19 cellular contexts compared by ENCODE assay signal in the genomic region with DNA sequence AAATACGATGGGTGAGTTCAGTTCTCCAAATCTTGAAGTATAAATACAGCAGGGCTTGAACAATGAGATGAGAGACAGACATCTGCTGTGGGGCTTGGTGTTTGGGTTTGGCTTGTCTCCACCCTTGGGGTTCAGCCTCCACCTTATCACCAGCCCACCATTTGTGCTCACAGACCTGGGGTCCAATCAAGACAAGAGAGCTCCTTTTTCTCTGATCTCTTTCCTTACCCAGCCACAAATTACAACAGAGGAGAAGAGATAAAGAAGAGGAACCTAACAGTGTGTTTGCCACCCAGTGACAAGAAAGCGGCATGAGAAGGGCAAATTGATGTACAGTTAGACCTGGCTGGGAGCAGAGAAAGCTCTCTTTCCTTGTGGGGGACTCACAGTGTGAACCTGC.
A peak's percentile ranks its signal among the peaks of the same experiment; 100 is the strongest.
DNase-seq lines count a peak whose midpoint lies in the region; ATAC-seq and TF ChIP-seq lines count a peak whose summit lies in the region.
"Had no signal": no experiment of that assay in that cellular context is flagged by ENCODE, and none has a peak within 500 bp of the region (broad histone marks: within the 10 kb centered on the region; RNA-seq: fewer than 3 reads in every experiment).

No MANE protein-coding gene starts in this region.

- no peaks in the 10 kb centered on the region for H3K27me3 ChIP-seq in HL-60 (ENCODE audit: insufficient read depth, poor library complexity, severe bottlenecking)
- H3K27me3 ChIP-seq in naive thymus-derived CD4-positive, alpha-beta T cell (ENCODE audit: control insufficient read depth in 2 of 2, insufficient read depth in 2 of 2, low read length in 2 of 2) = no peaks in the 10 kb centered on the region
- H3K27me3 ChIP-seq in tibial nerve = no peaks in the 10 kb centered on the region
- H3K27me3 ChIP-seq: breast epithelium, upper lobe of left lung had no signal

- H3K27ac ChIP-seq in HL-60 (replicated peaks) (peak overlapping the region; percentile 23), tibial nerve (no peak overlapping the region)
- no peak overlapping the region for H3K27ac ChIP-seq in naive thymus-derived CD4-positive, alpha-beta T cell (ENCODE audit: low read depth, low read length)
- H3K27ac ChIP-seq: A549, breast epithelium, upper lobe of left lung had no signal

- intact Hi-C loops in naive thymus-derived CD4-positive, alpha-beta T cell (cut with micrococcal nuclease) = no loop called here

- no peaks in the 10 kb centered on the region for H3K27me3 Mint-ChIP-seq in T-helper 1 cell treated with Interleukin-12 subunit alpha and Interleukin-12 subunit beta and Interleukin-4 antibody, amounts not matched to agents 30 μg/mL and 1 μg/mL, for 36 hours (ENCODE audit: low read depth)
- no peaks in the 10 kb centered on the region for H3K27me3 Mint-ChIP-seq in T-cell
- no peaks in the 10 kb centered on the region for H3K27me3 Mint-ChIP-seq in naive thymus-derived CD4-positive, alpha-beta T cell

- no peaks in the 10 kb centered on the region for H3K9me3 ChIP-seq in naive thymus-derived CD4-positive, alpha-beta T cell (ENCODE audit: control insufficient read depth in 2 of 3, low read length in 3 of 3)
- H3K9me3 ChIP-seq in tibial nerve = no peaks in the 10 kb centered on the region
- H3K9me3 ChIP-seq: A549, breast epithelium, upper lobe of left lung had no signal

- TF ChIP-seq POLR2A in tibial nerve (IDR thresholded peaks at IDR 0.05) = no peak

- H3K4me3 Mint-ChIP-seq in T-helper 1 cell treated with Interleukin-12 subunit alpha and Interleukin-12 subunit beta and Interleukin-4 antibody, amounts not matched to agents 30 μg/mL and 1 μg/mL, for 36 hours = no peak overlapping the region
- H3K4me3 Mint-ChIP-seq in T-cell = peak overlapping the region in 2 of 3 donors; percentile 32 to 53
- peak overlapping the region in 6 of 10 donors; percentile 2 to 46 (median 26) for H3K4me3 Mint-ChIP-seq in naive thymus-derived CD4-positive, alpha-beta T cell

- H3K4me1 ChIP-seq in naive thymus-derived CD4-positive, alpha-beta T cell (ENCODE audit: control insufficient read depth in 2 of 2, insufficient read depth in 2 of 2, low read length in 2 of 2) = peaks cover 5 to 34% of the 10 kb centered on the region in 2 donors
- H3K4me1 ChIP-seq in tibial nerve = peaks cover 0 to 9% (median 3%) of the 10 kb centered on the region in 4 donors
- H3K4me1 ChIP-seq: A549, breast epithelium had no signal

- TF ChIP-seq CTCF in HL-60 (IDR thresholded peaks at IDR 0.05; ENCODE audit: insufficient read depth, low read length) (no peak), tibial nerve (IDR thresholded peaks at IDR 0.05) (no peak)

- H3K36me3 ChIP-seq in naive thymus-derived CD4-positive, alpha-beta T cell (ENCODE audit: control insufficient read depth in 2 of 3, insufficient read depth in 3 of 3, low read length in 3 of 3) = no peaks in the 10 kb centered on the region
- H3K36me3 ChIP-seq in tibial nerve = no peaks in the 10 kb centered on the region
- H3K36me3 ChIP-seq: breast epithelium, upper lobe of left lung had no signal

- peaks cover 5% of the 10 kb centered on the region for H3K9me3 Mint-ChIP-seq in T-helper 1 cell treated with Interleukin-12 subunit alpha and Interleukin-12 subunit beta and Interleukin-4 antibody, amounts not matched to agents 30 μg/mL and 1 μg/mL, for 36 hours
- H3K9me3 Mint-ChIP-seq in T-cell = peaks cover 0 to 4% (median 0%) of the 10 kb centered on the region in 3 donors
- H3K9me3 Mint-ChIP-seq in naive thymus-derived CD4-positive, alpha-beta T cell = peaks cover 0 to 5% (median 0%) of the 10 kb centered on the region in 11 donors

- TF ChIP-seq EP300 in tibial nerve (IDR thresholded peaks at IDR 0.05) = no peak

- DNase-seq in T-helper 1 cell = no peak
- peak; percentile 33 to 65 for DNase-seq in HL-60 (ENCODE audit: low read depth in 1 of 2, low spot score in 1 of 2)
- DNase-seq in T-cell = peak in 13 of 34 experiments; percentile 4 to 46 (median 23)
- DNase-seq in naive thymus-derived CD4-positive, alpha-beta T cell = no peak
- no peak for DNase-seq in tibial nerve (ENCODE audit: low spot score in 2 of 2)
- DNase-seq in stimulated activated naive CD4-positive, alpha-beta T cell treated with Interleukin-2 at 50 U/mL for 16 hours (lab: John Stamatoyannopoulos, UW) = no peak
- DNase-seq: COR-L47; GOT3; head of caudate nucleus; KBM-7; NCI-H2171 treated with DMSO at 0.1 percent for 48 hours; Right ventricle myocardium superior; stimulated activated naive CD8-positive, alpha-beta T cell treated with anti-CD3 and anti-CD28 coated beads, Interleukin-15, Interleukin-2, amounts not matched to agents 100 U/mL and 50 U/mL, for 24 hours; T1000; upper lobe of left lung had no signal

- H3K36me3 Mint-ChIP-seq in T-helper 1 cell treated with Interleukin-12 subunit alpha and Interleukin-12 subunit beta and Interleukin-4 antibody, amounts not matched to agents 30 μg/mL and 1 μg/mL, for 36 hours (ENCODE audit: low read depth) = peaks cover 6% of the 10 kb centered on the region
- H3K36me3 Mint-ChIP-seq in T-cell = no peaks in the 10 kb centered on the region
- H3K36me3 Mint-ChIP-seq in naive thymus-derived CD4-positive, alpha-beta T cell = peaks cover 0 to 8% (median 0%) of the 10 kb centered on the region in 5 donors

- ATAC-seq in T-cell (replicated peaks in 1 of 4) (peak in 1 of 4 experiments; percentile 20), GM21619 (IDR thresholded peaks at IDR 0.05; ENCODE audit: unreplicated experiment) (no peak)
- ATAC-seq in naive thymus-derived CD4-positive, alpha-beta T cell = peak; percentile 28
- ATAC-seq: A549; stimulated activated naive CD8-positive, alpha-beta T cell treated with anti-CD3 and anti-CD28 coated beads, Interleukin-15, Interleukin-2, amounts not matched to agents 100 U/mL and 50 U/mL, for 24 hours had no signal

- peaks cover 63% of the 10 kb centered on the region for H3K4me1 Mint-ChIP-seq in T-helper 1 cell treated with Interleukin-12 subunit alpha and Interleukin-12 subunit beta and Interleukin-4 antibody, amounts not matched to agents 30 μg/mL and 1 μg/mL, for 36 hours (ENCODE audit: low read depth)
- H3K4me1 Mint-ChIP-seq in T-cell = peaks cover 63 to 70% (median 66%) of the 10 kb centered on the region in 3 donors
- peaks cover 31 to 61% (median 58%) of the 10 kb centered on the region in 7 donors for H3K4me1 Mint-ChIP-seq in naive thymus-derived CD4-positive, alpha-beta T cell

- POLR2A ChIA-PET in T-cell (lab: Charles Lee) = interaction anchor here (0.6 to 2.1 kb wide), 4 partner anchors 11 to 262 kb away, joined by 3 to 7 read pairs (median 3); no protein-coding TSS in a partner anchor
- POLR2A ChIA-PET in naive thymus-derived CD4-positive, alpha-beta T cell (lab: Charles Lee) = interaction anchor here (0.7 to 1.3 kb wide), 2 partner anchors 122 to 181 kb away, joined by 4 read pairs; no protein-coding TSS in a partner anchor

- 91 to 93% methylated on average over 2 of the region's 2 CpGs for WGBS in tibial nerve, 2 donors

- CTCF ChIA-PET in T-cell (lab: Charles Lee) = interaction anchor here (0.7 to 1.1 kb wide), 2 partner anchors 18 to 21 kb away, joined by 3 read pairs; no protein-coding TSS in a partner anchor
- CTCF ChIA-PET in naive thymus-derived CD4-positive, alpha-beta T cell (lab: Charles Lee) = interaction anchor here (1.1 kb wide), 1 partner anchor 61 kb away, joined by 3 read pairs; no protein-coding TSS in a partner anchor

- H3K4me3 ChIP-seq in HL-60 (replicated peaks; ENCODE audit: insufficient read depth, low read length) (no peak overlapping the region), tibial nerve (no peak overlapping the region)
- no peak overlapping the region for H3K4me3 ChIP-seq in naive thymus-derived CD4-positive, alpha-beta T cell (ENCODE audit: low read length)
- H3K4me3 ChIP-seq: A549, breast epithelium, upper lobe of left lung had no signal

- H3K27ac Mint-ChIP-seq in T-helper 1 cell treated with Interleukin-12 subunit alpha and Interleukin-12 subunit beta and Interleukin-4 antibody, amounts not matched to agents 30 μg/mL and 1 μg/mL, for 36 hours = peak overlapping the region; percentile 49
- peak overlapping the region; percentile 78 to 86 for H3K27ac Mint-ChIP-seq in T-cell
- H3K27ac Mint-ChIP-seq in naive thymus-derived CD4-positive, alpha-beta T cell = peak overlapping the region; percentile 26 to 89 (median 75)

Comparison
In these comparisons a context has a peak if more than half of its experiments do, and no peak if none do; other contexts are left out.
1. DNase-seq: peak in HL-60 (2 of 2); none in T-helper 1 cell (0 of 5), naive thymus-derived CD4-positive, alpha-beta T cell (0 of 9), tibial nerve (0 of 2) and stimulated activated naive CD4-positive, alpha-beta T cell treated with Interleukin-2 at 50 U/mL for 16 hours (single experiment).
2. Peak in every context shown above with its lines, with median percentiles within 50 percentile points of each other: H3K27ac Mint-ChIP-seq.